Comparison of ENCODE assay signal across 9 cellular contexts in genomic region chr6:25193147-25193864, GRCh38.
DNase-seq lines count a peak whose midpoint lies in the region; ATAC-seq and TF ChIP-seq lines count a peak whose summit lies in the region.
"Had no signal": no experiment of that assay in that cellular context is flagged by ENCODE, and none has a peak within 500 bp of the region (broad histone marks: within the 10 kb centered on the region; RNA-seq: fewer than 3 reads in every experiment).

No MANE protein-coding gene starts in this region.

- TF ChIP-seq EP300 in gastroesophageal sphincter (IDR thresholded peaks at IDR 0.05) (no peak), sigmoid colon (IDR thresholded peaks at IDR 0.05) (no peak)

- H3K27me3 ChIP-seq in gastroesophageal sphincter (no peaks in the 10 kb centered on the region), sigmoid colon (no peaks in the 10 kb centered on the region)

- intact Hi-C loops in sigmoid colon (cut with DNase I): no loop called here

- no peak for TF ChIP-seq POLR2A in gastroesophageal sphincter (IDR thresholded peaks at IDR 0.05)
- no peak for TF ChIP-seq POLR2A in sigmoid colon (IDR thresholded peaks at IDR 0.05)

- DNase-seq in EH (ENCODE audit: low read depth) (peak; percentile 97), T1000 (lab: John Stamatoyannopoulos, UW) (peak; percentile 72), sigmoid colon (peak; percentile 76), NOMO-1 treated with dmso at 0.1 percent for 144 hours (lab: John Stamatoyannopoulos, UW; ENCODE audit: unreplicated experiment) (no peak)
- DNase-seq: anterior cingulate cortex had no signal

- H3K4me3 ChIP-seq in gastroesophageal sphincter: peak overlapping the region in 1 of 2 donors; percentile 5
- H3K4me3 ChIP-seq in sigmoid colon: no peak overlapping the region

- ATAC-seq in gastroesophageal sphincter: peak; percentile 86
- no peak for ATAC-seq in GM21529 (IDR thresholded peaks at IDR 0.05; ENCODE audit: unreplicated experiment)
- no peak for ATAC-seq in GM18907 (IDR thresholded peaks at IDR 0.05; ENCODE audit: unreplicated experiment)
- no peak for ATAC-seq in GM21381 (IDR thresholded peaks at IDR 0.05; ENCODE audit: unreplicated experiment)

- H3K27ac ChIP-seq in gastroesophageal sphincter (peak overlapping the region; percentile 5 to 82 (median 70)), sigmoid colon (peak overlapping the region; percentile 67 to 79 (median 71))

- no peak for TF ChIP-seq CTCF in gastroesophageal sphincter (IDR thresholded peaks at IDR 0.05)
- no peak for TF ChIP-seq CTCF in sigmoid colon (IDR thresholded peaks at IDR 0.05)

- H3K4me1 ChIP-seq in gastroesophageal sphincter (peaks cover 0 to 23% (median 7%) of the 10 kb centered on the region in 3 donors), sigmoid colon (peaks cover 0 to 25% (median 17%) of the 10 kb centered on the region in 4 donors)

- WGBS in gastroesophageal sphincter (ENCODE audit: low coverage in 1 of 2), 2 donors: 9 to 18% methylated on average over 6 of the region's 8 CpGs
- 70 to 71% methylated on average over 8 of the region's 8 CpGs for WGBS in sigmoid colon, 2 donors

- H3K9me3 ChIP-seq in gastroesophageal sphincter: no peaks in the 10 kb centered on the region
- no peaks in the 10 kb centered on the region for H3K9me3 ChIP-seq in sigmoid colon

- no peaks in the 10 kb centered on the region for H3K36me3 ChIP-seq in gastroesophageal sphincter
- H3K36me3 ChIP-seq in sigmoid colon: no peaks in the 10 kb centered on the region
